8 cellular contexts compared by ENCODE assay signal in the genomic region with DNA sequence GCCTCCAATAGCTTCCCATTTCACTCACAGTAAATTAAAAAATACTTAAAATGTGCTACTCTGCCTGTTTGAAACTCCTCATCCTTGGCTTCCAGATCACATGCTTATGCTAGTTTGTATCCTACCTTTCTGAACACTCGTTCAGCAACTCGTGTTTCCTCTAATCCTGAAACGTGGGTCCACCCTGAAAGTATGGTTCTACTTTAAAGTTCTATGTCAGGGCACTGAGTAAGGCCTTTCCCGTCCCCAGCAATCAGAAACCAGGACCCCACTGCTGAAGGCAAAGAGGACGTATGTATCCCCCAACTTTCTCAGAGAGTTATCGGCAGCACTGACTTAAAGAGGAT. TPM values are rescaled to one million over a fixed set of nuclear protein-coding genes. Genes with fewer than 3 reads are reported as not detected.
DNase-seq lines count a peak whose midpoint lies in the region; ATAC-seq and TF ChIP-seq lines count a peak whose summit lies in the region.

No MANE protein-coding gene starts in this region.

- H3K4me3 ChIP-seq in gastroesophageal sphincter = peak overlapping the region; percentile 84 to 100
- H3K4me3 ChIP-seq in retinal pigment epithelial cell (ENCODE audit: low read length) = peak overlapping the region; percentile 83

- no peak for TF ChIP-seq EP300 in gastroesophageal sphincter (IDR thresholded peaks at IDR 0.05)

- intact Hi-C loops in posterior vena cava (cut with DNase I) = no loop called here

- H3K27ac ChIP-seq in gastroesophageal sphincter = peak overlapping the region; percentile 86 to 92 (median 90)

- H3K9me3 ChIP-seq in T-helper 17 cell (ENCODE audit: control insufficient read depth, low read length, poor library complexity, severe bottlenecking) = no peaks in the 10 kb centered on the region
- no peaks in the 10 kb centered on the region for H3K9me3 ChIP-seq in gastroesophageal sphincter

- peak overlapping the region; percentile 92 for H3K27ac Mint-ChIP-seq in T-helper 1 cell treated with Interleukin-12 subunit alpha and Interleukin-12 subunit beta and Interleukin-4 antibody, amounts not matched to agents 30 μg/mL and 1 μg/mL, for 36 hours
- peak overlapping the region; percentile 93 for H3K27ac Mint-ChIP-seq in T-helper 17 cell

- DNase-seq in T-helper 1 cell (no peak), T-helper 17 cell (no peak), retinal pigment epithelial cell (ENCODE audit: low read depth) (no peak), posterior vena cava (ENCODE audit: low spot score) (no peak), NCI-H82 treated with DMSO at 0.1 percent for 48 hours (lab: John Stamatoyannopoulos, UW; ENCODE audit: unreplicated experiment) (no peak), iPS-NIHi7 (ENCODE audit: extremely low spot score) (no peak)

- H3K27me3 ChIP-seq in gastroesophageal sphincter = no peaks in the 10 kb centered on the region

- H3K36me3 Mint-ChIP-seq in T-helper 1 cell treated with Interleukin-12 subunit alpha and Interleukin-12 subunit beta and Interleukin-4 antibody, amounts not matched to agents 30 μg/mL and 1 μg/mL, for 36 hours (ENCODE audit: low read depth) = peaks cover 11% of the 10 kb centered on the region
- peaks cover 3% of the 10 kb centered on the region for H3K36me3 Mint-ChIP-seq in T-helper 17 cell (ENCODE audit: low read depth)

- peak; percentile 24 for ATAC-seq in T-helper 17 cell
- peak; percentile 31 for ATAC-seq in gastroesophageal sphincter

- H3K27me3 Mint-ChIP-seq in T-helper 1 cell treated with Interleukin-12 subunit alpha and Interleukin-12 subunit beta and Interleukin-4 antibody, amounts not matched to agents 30 μg/mL and 1 μg/mL, for 36 hours (ENCODE audit: low read depth) = peaks cover 26% of the 10 kb centered on the region
- peaks cover 28% of the 10 kb centered on the region for H3K27me3 Mint-ChIP-seq in T-helper 17 cell

- peak overlapping the region; percentile 97 for H3K4me3 Mint-ChIP-seq in T-helper 1 cell treated with Interleukin-12 subunit alpha and Interleukin-12 subunit beta and Interleukin-4 antibody, amounts not matched to agents 30 μg/mL and 1 μg/mL, for 36 hours
- peak overlapping the region; percentile 96 for H3K4me3 Mint-ChIP-seq in T-helper 17 cell

- no peaks in the 10 kb centered on the region for H3K9me3 Mint-ChIP-seq in T-helper 1 cell treated with Interleukin-12 subunit alpha and Interleukin-12 subunit beta and Interleukin-4 antibody, amounts not matched to agents 30 μg/mL and 1 μg/mL, for 36 hours

- WGBS in gastroesophageal sphincter (ENCODE audit: low coverage in 1 of 2), 2 donors = 0% methylated on average over 3 to 5 of the region's 6 CpGs

- peaks cover 0 to 12% of the 10 kb centered on the region in 2 donors for H3K36me3 ChIP-seq in gastroesophageal sphincter

- H3K4me1 Mint-ChIP-seq in T-helper 1 cell treated with Interleukin-12 subunit alpha and Interleukin-12 subunit beta and Interleukin-4 antibody, amounts not matched to agents 30 μg/mL and 1 μg/mL, for 36 hours (ENCODE audit: low read depth) = peaks cover 32% of the 10 kb centered on the region
- peaks cover 31% of the 10 kb centered on the region for H3K4me1 Mint-ChIP-seq in T-helper 17 cell

- no peak for TF ChIP-seq POLR2A in gastroesophageal sphincter (IDR thresholded peaks at IDR 0.05)

- no peak for TF ChIP-seq CTCF in gastroesophageal sphincter (IDR thresholded peaks at IDR 0.05)
- TF ChIP-seq CTCF in retinal pigment epithelial cell (conservative IDR thresholded peaks at IDR 0.05; ENCODE audit: low read depth, low read length) = no peak

- peaks cover 5 to 27% (median 13%) of the 10 kb centered on the region in 3 donors for H3K4me1 ChIP-seq in gastroesophageal sphincter

RNA-seq across cellular contexts. Expression of a gene that starts 0.4 kb away (rescaled TPM):
- total RNA-seq in T-helper 17 cell = 10 to 100 TPM; 19.6 to 21.4 TPM
- 10 to 100 TPM; 24.0 to 72.8 (median 49.1) TPM for total RNA-seq in gastroesophageal sphincter
- 10 to 100 TPM; 27.7 to 32.5 TPM for total RNA-seq in posterior vena cava

RNA-seq across cellular contexts. Expression of a gene that starts 13.6 kb away (rescaled TPM):
- total RNA-seq in T-helper 17 cell (under 1 TPM; 0.26 to 0.40 TPM), gastroesophageal sphincter (1 to 10 TPM; 2.8 to 5.6 (median 3.1) TPM), posterior vena cava (1 to 10 TPM; 4.9 to 9.4 TPM)
